In genomic region chr14:101706509-101707284, GRCh38 we compare ENCODE assay signal across 2 cellular contexts.
TF ChIP-seq lines count a peak whose summit lies in the region.

No MANE protein-coding gene starts in this region.

TF ChIP-seq in A549, 52 proteins besides CTCF, POLR2A, EP300 and RAD21:
- TF ChIP-seq JUN (IDR thresholded peaks at IDR 0.05) (no peak), ZNF302 (CRISPR knock-in tag; IDR thresholded peaks at IDR 0.05) (no peak), MAZ (IDR thresholded peaks at IDR 0.05; ENCODE audit: borderline replicate concordance, low read depth, low read length) (no peak), HDAC2 (IDR thresholded peaks at IDR 0.05) (no peak), TFCP2L1 (CRISPR knock-in tag; IDR thresholded peaks at IDR 0.05) (no peak), FOSL2 (IDR thresholded peaks at IDR 0.05) (no peak), FOSL2 (CRISPR knock-in tag; IDR thresholded peaks at IDR 0.05) (no peak), SREBF2 (IDR thresholded peaks at IDR 0.05) (no peak), TP53 (CRISPR knock-in tag; IDR thresholded peaks at IDR 0.05) (no peak), HOXB5 (CRISPR knock-in tag; IDR thresholded peaks at IDR 0.05) (no peak), MAFK (IDR thresholded peaks at IDR 0.05; ENCODE audit: partially characterized antibody) (no peak), SMC3 (IDR thresholded peaks at IDR 0.05) (no peak), ZFP36 (IDR thresholded peaks at IDR 0.05; ENCODE audit: borderline replicate concordance, partially characterized antibody) (no peak), BHLHE40 (IDR thresholded peaks at IDR 0.05; ENCODE audit: low read depth, low read length) (no peak), RNF2 (IDR thresholded peaks at IDR 0.05; ENCODE audit: borderline replicate concordance, low read depth) (no peak)
- TF ChIP-seq, protein P1, sequence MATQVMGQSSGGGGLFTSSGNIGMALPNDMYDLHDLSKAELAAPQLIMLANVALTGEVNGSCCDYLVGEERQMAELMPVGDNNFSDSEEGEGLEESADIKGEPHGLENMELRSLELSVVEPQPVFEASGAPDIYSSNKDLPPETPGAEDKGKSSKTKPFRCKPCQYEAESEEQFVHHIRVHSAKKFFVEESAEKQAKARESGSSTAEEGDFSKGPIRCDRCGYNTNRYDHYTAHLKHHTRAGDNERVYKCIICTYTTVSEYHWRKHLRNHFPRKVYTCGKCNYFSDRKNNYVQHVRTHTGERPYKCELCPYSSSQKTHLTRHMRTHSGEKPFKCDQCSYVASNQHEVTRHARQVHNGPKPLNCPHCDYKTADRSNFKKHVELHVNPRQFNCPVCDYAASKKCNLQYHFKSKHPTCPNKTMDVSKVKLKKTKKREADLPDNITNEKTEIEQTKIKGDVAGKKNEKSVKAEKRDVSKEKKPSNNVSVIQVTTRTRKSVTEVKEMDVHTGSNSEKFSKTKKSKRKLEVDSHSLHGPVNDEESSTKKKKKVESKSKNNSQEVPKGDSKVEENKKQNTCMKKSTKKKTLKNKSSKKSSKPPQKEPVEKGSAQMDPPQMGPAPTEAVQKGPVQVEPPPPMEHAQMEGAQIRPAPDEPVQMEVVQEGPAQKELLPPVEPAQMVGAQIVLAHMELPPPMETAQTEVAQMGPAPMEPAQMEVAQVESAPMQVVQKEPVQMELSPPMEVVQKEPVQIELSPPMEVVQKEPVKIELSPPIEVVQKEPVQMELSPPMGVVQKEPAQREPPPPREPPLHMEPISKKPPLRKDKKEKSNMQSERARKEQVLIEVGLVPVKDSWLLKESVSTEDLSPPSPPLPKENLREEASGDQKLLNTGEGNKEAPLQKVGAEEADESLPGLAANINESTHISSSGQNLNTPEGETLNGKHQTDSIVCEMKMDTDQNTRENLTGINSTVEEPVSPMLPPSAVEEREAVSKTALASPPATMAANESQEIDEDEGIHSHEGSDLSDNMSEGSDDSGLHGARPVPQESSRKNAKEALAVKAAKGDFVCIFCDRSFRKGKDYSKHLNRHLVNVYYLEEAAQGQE (IDR thresholded peaks at IDR 0.05): no peak
- TF ChIP-seq, protein P2, sequence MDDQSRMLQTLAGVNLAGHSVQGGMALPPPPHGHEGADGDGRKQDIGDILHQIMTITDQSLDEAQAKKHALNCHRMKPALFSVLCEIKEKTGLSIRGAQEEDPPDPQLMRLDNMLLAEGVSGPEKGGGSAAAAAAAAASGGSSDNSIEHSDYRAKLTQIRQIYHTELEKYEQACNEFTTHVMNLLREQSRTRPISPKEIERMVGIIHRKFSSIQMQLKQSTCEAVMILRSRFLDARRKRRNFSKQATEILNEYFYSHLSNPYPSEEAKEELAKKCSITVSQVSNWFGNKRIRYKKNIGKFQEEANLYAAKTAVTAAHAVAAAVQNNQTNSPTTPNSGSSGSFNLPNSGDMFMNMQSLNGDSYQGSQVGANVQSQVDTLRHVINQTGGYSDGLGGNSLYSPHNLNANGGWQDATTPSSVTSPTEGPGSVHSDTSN (IDR thresholded peaks at IDR 0.05): no peak
- TF ChIP-seq, protein P3, sequence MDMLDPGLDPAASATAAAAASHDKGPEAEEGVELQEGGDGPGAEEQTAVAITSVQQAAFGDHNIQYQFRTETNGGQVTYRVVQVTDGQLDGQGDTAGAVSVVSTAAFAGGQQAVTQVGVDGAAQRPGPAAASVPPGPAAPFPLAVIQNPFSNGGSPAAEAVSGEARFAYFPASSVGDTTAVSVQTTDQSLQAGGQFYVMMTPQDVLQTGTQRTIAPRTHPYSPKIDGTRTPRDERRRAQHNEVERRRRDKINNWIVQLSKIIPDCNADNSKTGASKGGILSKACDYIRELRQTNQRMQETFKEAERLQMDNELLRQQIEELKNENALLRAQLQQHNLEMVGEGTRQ (IDR thresholded peaks at IDR 0.05): no peak

TF ChIP-seq in H1, 55 proteins besides CTCF, POLR2A, EP300 and RAD21:
- peak; percentile 16 for TF ChIP-seq EZH2 (IDR thresholded peaks at IDR 0.05; ENCODE audit: low read depth, low read length, severe bottlenecking)
- no peak for TF ChIP-seq RFX5 (IDR thresholded peaks at IDR 0.05; ENCODE audit: borderline replicate concordance, low read depth, low read length)
